Comparison of ENCODE assay signal across 20 cellular contexts in the genomic region with DNA sequence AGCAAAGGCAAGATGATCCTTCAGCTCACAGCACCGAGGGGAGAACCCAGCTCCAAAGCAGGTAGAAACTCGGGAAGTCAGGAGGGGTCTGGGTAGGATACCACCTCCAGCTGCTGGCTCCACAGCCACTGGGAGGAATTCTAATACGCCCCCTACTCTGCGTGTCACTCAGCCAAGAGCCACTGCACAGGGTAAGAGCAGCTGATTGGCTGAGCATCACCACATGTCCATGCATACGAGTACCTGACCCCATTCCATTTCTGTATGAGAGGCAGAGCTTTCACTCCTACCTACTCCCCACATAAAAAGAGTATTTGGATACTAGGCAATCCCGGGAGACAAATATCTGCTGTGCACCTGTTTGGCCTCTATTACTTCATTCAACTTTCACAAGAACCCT.
DNase-seq lines count a peak whose midpoint lies in the region; ATAC-seq, FAIRE-seq and TF ChIP-seq lines count a peak whose summit lies in the region.
"Had no signal": no experiment of that assay in that cellular context is flagged by ENCODE, and none has a peak within 500 bp of the region (broad histone marks: within the 10 kb centered on the region; RNA-seq: fewer than 3 reads in every experiment).

No MANE protein-coding gene starts in this region.

- H3K36me3 ChIP-seq in neural progenitor cell (no peaks in the 10 kb centered on the region), pancreas (no peaks in the 10 kb centered on the region)
- H3K36me3 ChIP-seq: BLaER1 had no signal

- H3K27ac Mint-ChIP-seq in WTC11: no peak overlapping the region
- no peak overlapping the region for H3K27ac Mint-ChIP-seq in neural progenitor cell
- H3K27ac Mint-ChIP-seq: B cell; CD8-positive, alpha-beta T cell; H9 had no signal

- ATAC-seq in WTC11 (peak; percentile 55), pancreas (no peak), sciatic nerve (no peak)
- ATAC-seq: CD8-positive, alpha-beta T cell; GM12878; HCT116 had no signal

- no peak overlapping the region for H3K4me3 ChIP-seq in neural progenitor cell
- H3K4me3 ChIP-seq in pancreas: no peak overlapping the region
- H3K4me3 ChIP-seq: BLaER1, GM12878 had no signal

- no peak overlapping the region for H3K4me3 Mint-ChIP-seq in WTC11
- H3K4me3 Mint-ChIP-seq in neural progenitor cell: no peak overlapping the region
- H3K4me3 Mint-ChIP-seq: B cell; CD4-positive, CD25-positive, alpha-beta regulatory T cell; CD8-positive, alpha-beta T cell; H9 had no signal

- no peaks in the 10 kb centered on the region for H3K9me3 Mint-ChIP-seq in WTC11
- no peaks in the 10 kb centered on the region for H3K9me3 Mint-ChIP-seq in neural progenitor cell
- H3K9me3 Mint-ChIP-seq: CD8-positive, alpha-beta T cell; H9 had no signal

- no peak overlapping the region for H3K4me2 ChIP-seq in neural progenitor cell
- H3K4me2 ChIP-seq: BLaER1 had no signal

- WGBS in pancreas, 2 donors: 42 to 50% methylated on average over 6 of the region's 6 CpGs

- H3K27me3 ChIP-seq in neural progenitor cell (no peaks in the 10 kb centered on the region), pancreas (peaks cover 0 to 2% (median 0%) of the 10 kb centered on the region in 4 donors)
- H3K27me3 ChIP-seq: BLaER1 had no signal

- no peak overlapping the region for H2AFZ ChIP-seq in neural progenitor cell (replicated peaks)

- no peaks in the 10 kb centered on the region for H3K4me1 ChIP-seq in neural progenitor cell
- no peaks in the 10 kb centered on the region for H3K4me1 ChIP-seq in pancreas
- H3K4me1 ChIP-seq: BLaER1 had no signal

- POLR2A ChIA-PET in WTC11 (lab: Charles Lee): interaction anchor here (0.5 kb wide), 1 partner anchor 65 kb away, joined by 3 read pairs; no protein-coding TSS in a partner anchor

- FAIRE-seq in pancreas (lab: Jason Lieb, UNC): no peak
- FAIRE-seq: D721Med, GM12878, H1 had no signal

- H4K20me1 ChIP-seq in neural progenitor cell (ENCODE audit: low read depth): no peaks in the 10 kb centered on the region
- H4K20me1 ChIP-seq: BLaER1 had no signal

- no peak overlapping the region for H3K9ac ChIP-seq in neural progenitor cell
- H3K9ac ChIP-seq: BLaER1 had no signal

- H3K79me2 ChIP-seq in neural progenitor cell (ENCODE audit: low read depth): no peaks in the 10 kb centered on the region

- peaks cover 18% of the 10 kb centered on the region for H3K4me1 Mint-ChIP-seq in WTC11
- peaks cover 6% of the 10 kb centered on the region for H3K4me1 Mint-ChIP-seq in neural progenitor cell
- H3K4me1 Mint-ChIP-seq: B cell; CD4-positive, CD25-positive, alpha-beta regulatory T cell had no signal

- H3F3A ChIP-seq in neural progenitor cell (ENCODE audit: low read depth): no peaks in the 10 kb centered on the region

- no peaks in the 10 kb centered on the region for H3K36me3 Mint-ChIP-seq in WTC11
- H3K36me3 Mint-ChIP-seq in neural progenitor cell: no peaks in the 10 kb centered on the region
- H3K36me3 Mint-ChIP-seq: CD4-positive, CD25-positive, alpha-beta regulatory T cell; CD8-positive, alpha-beta T cell had no signal

- DNase-seq in WTC11 (ENCODE audit: low spot score): no peak
- DNase-seq in neural progenitor cell (ENCODE audit: low spot score): peak; percentile 5
- peak; percentile 34 for DNase-seq in retina
- no peak for DNase-seq in HuH-7 (ENCODE audit: low spot score)
- DNase-seq in pancreas: no peak
- DNase-seq in sciatic nerve (ENCODE audit: low spot score): no peak
- DNase-seq: CD4-positive, CD25-positive, alpha-beta regulatory T cell; CD8-positive, alpha-beta T cell; DMS 273 treated with DMSO at 0.1 percent for 48 hours; DMS79; EL; GDM1; H9 had no signal

- intact Hi-C loops in pancreas (cut with DNase I): no loop called here
- intact Hi-C loops in sciatic nerve (cut with DNase I): no loop called here

- CTCF ChIA-PET in WTC11 (lab: Charles Lee): interaction anchor here (0.5 to 0.6 kb wide), 2 partner anchors 12 to 222 kb away, joined by 3 to 4 read pairs; no protein-coding TSS in a partner anchor

- no peak for TF ChIP-seq CTCF in WTC11 (IDR thresholded peaks at IDR 0.05)
- no peak for TF ChIP-seq CTCF in neural progenitor cell (IDR thresholded peaks at IDR 0.05)
- TF ChIP-seq CTCF in pancreas (IDR thresholded peaks at IDR 0.05): no peak

- H3K9me3 ChIP-seq in neural progenitor cell (ENCODE audit: low read depth) (no peaks in the 10 kb centered on the region), pancreas (no peaks in the 10 kb centered on the region)
- H3K9me3 ChIP-seq: BLaER1 had no signal

- no peak overlapping the region for H3K27ac ChIP-seq in neural progenitor cell
- H3K27ac ChIP-seq in pancreas: no peak overlapping the region
- H3K27ac ChIP-seq: BLaER1, C4-2B had no signal

- H3K27me3 Mint-ChIP-seq in WTC11 (ENCODE audit: low read depth): 0 out of 2 replicates have a peak, but pooled peaks cover 2% of the 10 kb centered on the region
- H3K27me3 Mint-ChIP-seq in neural progenitor cell (ENCODE audit: insufficient read depth, low read depth): peaks cover 10% of the 10 kb centered on the region

TF ChIP-seq in WTC11, 78 proteins besides CTCF, POLR2A, EP300 and RAD21 (continues in another document):
- TF ChIP-seq, protein P1, sequence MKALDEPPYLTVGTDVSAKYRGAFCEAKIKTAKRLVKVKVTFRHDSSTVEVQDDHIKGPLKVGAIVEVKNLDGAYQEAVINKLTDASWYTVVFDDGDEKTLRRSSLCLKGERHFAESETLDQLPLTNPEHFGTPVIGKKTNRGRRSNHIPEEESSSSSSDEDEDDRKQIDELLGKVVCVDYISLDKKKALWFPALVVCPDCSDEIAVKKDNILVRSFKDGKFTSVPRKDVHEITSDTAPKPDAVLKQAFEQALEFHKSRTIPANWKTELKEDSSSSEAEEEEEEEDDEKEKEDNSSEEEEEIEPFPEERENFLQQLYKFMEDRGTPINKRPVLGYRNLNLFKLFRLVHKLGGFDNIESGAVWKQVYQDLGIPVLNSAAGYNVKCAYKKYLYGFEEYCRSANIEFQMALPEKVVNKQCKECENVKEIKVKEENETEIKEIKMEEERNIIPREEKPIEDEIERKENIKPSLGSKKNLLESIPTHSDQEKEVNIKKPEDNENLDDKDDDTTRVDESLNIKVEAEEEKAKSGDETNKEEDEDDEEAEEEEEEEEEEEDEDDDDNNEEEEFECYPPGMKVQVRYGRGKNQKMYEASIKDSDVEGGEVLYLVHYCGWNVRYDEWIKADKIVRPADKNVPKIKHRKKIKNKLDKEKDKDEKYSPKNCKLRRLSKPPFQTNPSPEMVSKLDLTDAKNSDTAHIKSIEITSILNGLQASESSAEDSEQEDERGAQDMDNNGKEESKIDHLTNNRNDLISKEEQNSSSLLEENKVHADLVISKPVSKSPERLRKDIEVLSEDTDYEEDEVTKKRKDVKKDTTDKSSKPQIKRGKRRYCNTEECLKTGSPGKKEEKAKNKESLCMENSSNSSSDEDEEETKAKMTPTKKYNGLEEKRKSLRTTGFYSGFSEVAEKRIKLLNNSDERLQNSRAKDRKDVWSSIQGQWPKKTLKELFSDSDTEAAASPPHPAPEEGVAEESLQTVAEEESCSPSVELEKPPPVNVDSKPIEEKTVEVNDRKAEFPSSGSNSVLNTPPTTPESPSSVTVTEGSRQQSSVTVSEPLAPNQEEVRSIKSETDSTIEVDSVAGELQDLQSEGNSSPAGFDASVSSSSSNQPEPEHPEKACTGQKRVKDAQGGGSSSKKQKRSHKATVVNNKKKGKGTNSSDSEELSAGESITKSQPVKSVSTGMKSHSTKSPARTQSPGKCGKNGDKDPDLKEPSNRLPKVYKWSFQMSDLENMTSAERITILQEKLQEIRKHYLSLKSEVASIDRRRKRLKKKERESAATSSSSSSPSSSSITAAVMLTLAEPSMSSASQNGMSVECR (CRISPR knock-in tag; IDR thresholded peaks at IDR 0.05; ENCODE audit: borderline replicate concordance): no peak
- no peak for TF ChIP-seq TEAD4 (CRISPR knock-in tag; IDR thresholded peaks at IDR 0.05)
- TF ChIP-seq, protein P2, sequence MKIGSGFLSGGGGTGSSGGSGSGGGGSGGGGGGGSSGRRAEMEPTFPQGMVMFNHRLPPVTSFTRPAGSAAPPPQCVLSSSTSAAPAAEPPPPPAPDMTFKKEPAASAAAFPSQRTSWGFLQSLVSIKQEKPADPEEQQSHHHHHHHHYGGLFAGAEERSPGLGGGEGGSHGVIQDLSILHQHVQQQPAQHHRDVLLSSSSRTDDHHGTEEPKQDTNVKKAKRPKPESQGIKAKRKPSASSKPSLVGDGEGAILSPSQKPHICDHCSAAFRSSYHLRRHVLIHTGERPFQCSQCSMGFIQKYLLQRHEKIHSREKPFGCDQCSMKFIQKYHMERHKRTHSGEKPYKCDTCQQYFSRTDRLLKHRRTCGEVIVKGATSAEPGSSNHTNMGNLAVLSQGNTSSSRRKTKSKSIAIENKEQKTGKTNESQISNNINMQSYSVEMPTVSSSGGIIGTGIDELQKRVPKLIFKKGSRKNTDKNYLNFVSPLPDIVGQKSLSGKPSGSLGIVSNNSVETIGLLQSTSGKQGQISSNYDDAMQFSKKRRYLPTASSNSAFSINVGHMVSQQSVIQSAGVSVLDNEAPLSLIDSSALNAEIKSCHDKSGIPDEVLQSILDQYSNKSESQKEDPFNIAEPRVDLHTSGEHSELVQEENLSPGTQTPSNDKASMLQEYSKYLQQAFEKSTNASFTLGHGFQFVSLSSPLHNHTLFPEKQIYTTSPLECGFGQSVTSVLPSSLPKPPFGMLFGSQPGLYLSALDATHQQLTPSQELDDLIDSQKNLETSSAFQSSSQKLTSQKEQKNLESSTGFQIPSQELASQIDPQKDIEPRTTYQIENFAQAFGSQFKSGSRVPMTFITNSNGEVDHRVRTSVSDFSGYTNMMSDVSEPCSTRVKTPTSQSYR (CRISPR knock-in tag; IDR thresholded peaks at IDR 0.05): no peak
- no peak for TF ChIP-seq OVOL2 (CRISPR knock-in tag; IDR thresholded peaks at IDR 0.05; ENCODE audit: borderline replicate concordance)
- no peak for TF ChIP-seq ESRRA (CRISPR knock-in tag; IDR thresholded peaks at IDR 0.05; ENCODE audit: borderline replicate concordance)
- no peak for TF ChIP-seq ETV6 (CRISPR knock-in tag; IDR thresholded peaks at IDR 0.05)
- TF ChIP-seq TCF7 (CRISPR knock-in tag; IDR thresholded peaks at IDR 0.05; ENCODE audit: low read depth): no peak

Comparison
In these comparisons a context has a peak if more than half of its experiments do, and no peak if none do; other contexts are left out.
1. DNase-seq: peak in neural progenitor cell (single experiment) and retina (single experiment); none in WTC11 (single experiment), HuH-7 (single experiment), pancreas (0 of 6) and sciatic nerve (single experiment).